ENCODE assay signal across 2 cellular contexts in genomic region chr12:16609140-16609539, GRCh38.
TF ChIP-seq lines count a peak whose summit lies in the region.

No MANE protein-coding gene starts in this region.

TF ChIP-seq in SK-N-SH, 30 proteins besides CTCF, POLR2A, EP300 and RAD21 (continued from another document):
- TF ChIP-seq JUND (IDR thresholded peaks at IDR 0.05): no peak

TF ChIP-seq in SK-N-SH treated with all-trans-retinoic acid at 6 μM for 48 hours, 23 proteins besides CTCF, POLR2A, EP300 and RAD21 (continued from another document):
- no peak for TF ChIP-seq ZFP30 (CRISPR knock-in tag; IDR thresholded peaks at IDR 0.05)
- TF ChIP-seq, protein P1, sequence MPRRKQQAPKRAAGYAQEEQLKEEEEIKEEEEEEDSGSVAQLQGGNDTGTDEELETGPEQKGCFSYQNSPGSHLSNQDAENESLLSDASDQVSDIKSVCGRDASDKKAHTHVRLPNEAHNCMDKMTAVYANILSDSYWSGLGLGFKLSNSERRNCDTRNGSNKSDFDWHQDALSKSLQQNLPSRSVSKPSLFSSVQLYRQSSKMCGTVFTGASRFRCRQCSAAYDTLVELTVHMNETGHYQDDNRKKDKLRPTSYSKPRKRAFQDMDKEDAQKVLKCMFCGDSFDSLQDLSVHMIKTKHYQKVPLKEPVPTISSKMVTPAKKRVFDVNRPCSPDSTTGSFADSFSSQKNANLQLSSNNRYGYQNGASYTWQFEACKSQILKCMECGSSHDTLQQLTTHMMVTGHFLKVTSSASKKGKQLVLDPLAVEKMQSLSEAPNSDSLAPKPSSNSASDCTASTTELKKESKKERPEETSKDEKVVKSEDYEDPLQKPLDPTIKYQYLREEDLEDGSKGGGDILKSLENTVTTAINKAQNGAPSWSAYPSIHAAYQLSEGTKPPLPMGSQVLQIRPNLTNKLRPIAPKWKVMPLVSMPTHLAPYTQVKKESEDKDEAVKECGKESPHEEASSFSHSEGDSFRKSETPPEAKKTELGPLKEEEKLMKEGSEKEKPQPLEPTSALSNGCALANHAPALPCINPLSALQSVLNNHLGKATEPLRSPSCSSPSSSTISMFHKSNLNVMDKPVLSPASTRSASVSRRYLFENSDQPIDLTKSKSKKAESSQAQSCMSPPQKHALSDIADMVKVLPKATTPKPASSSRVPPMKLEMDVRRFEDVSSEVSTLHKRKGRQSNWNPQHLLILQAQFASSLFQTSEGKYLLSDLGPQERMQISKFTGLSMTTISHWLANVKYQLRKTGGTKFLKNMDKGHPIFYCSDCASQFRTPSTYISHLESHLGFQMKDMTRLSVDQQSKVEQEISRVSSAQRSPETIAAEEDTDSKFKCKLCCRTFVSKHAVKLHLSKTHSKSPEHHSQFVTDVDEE (CRISPR knock-in tag; IDR thresholded peaks at IDR 0.05): no peak
- TF ChIP-seq PATZ1 (CRISPR knock-in tag; IDR thresholded peaks at IDR 0.05; ENCODE audit: borderline replicate concordance): no peak
- no peak for TF ChIP-seq OSR1 (CRISPR knock-in tag; IDR thresholded peaks at IDR 0.05)
- no peak for TF ChIP-seq ARNTL (CRISPR knock-in tag; IDR thresholded peaks at IDR 0.05; ENCODE audit: borderline replicate concordance, low read depth)
- TF ChIP-seq ZNF70 (CRISPR knock-in tag; IDR thresholded peaks at IDR 0.05): no peak
- TF ChIP-seq POU6F1 (CRISPR knock-in tag; IDR thresholded peaks at IDR 0.05; ENCODE audit: borderline replicate concordance, low read depth): no peak
